ENCODE assay signal across 8 cellular contexts in genomic region chr16:30957456-30958163, GRCh38. TPM values are rescaled to one million over a fixed set of nuclear protein-coding genes. Genes with fewer than 3 reads are reported as not detected.
DNase-seq lines count a peak whose midpoint lies in the region; ATAC-seq and TF ChIP-seq lines count a peak whose summit lies in the region.

TSS of gene SETD1A (plus strand) at chr16:30957754. CDS start at chr16:30958732, 978 bp downstream.

- peak; percentile 80 for ATAC-seq in GM19324 (IDR thresholded peaks at IDR 0.05; ENCODE audit: low FRiP score, unreplicated experiment)
- ATAC-seq in HG03457 (IDR thresholded peaks at IDR 0.05; ENCODE audit: unreplicated experiment): peak; percentile 46

- peak within 1 kb of the TSS; percentile 83 for H3K4me3 ChIP-seq in BE2C (ENCODE audit: low read depth, low read length)

- no peaks in the 10 kb centered on the region for H3K27me3 ChIP-seq in BE2C

- peak within 1 kb of the TSS; percentile 92 for H3K4me3 Mint-ChIP-seq in chondrocyte (ENCODE audit: unreplicated experiment)

- peaks cover 6% of the 10 kb centered on the region for H3K4me1 ChIP-seq in BE2C

- peak within 1 kb of the TSS; percentile 99 for H3K27ac Mint-ChIP-seq in chondrocyte (ENCODE audit: unreplicated experiment)

- no peaks in the 10 kb centered on the region for H3K9me3 Mint-ChIP-seq in chondrocyte (ENCODE audit: low read depth)

- peaks cover 16% of the 10 kb centered on the region for H3K36me3 Mint-ChIP-seq in chondrocyte (ENCODE audit: low read depth)

- peaks cover 38% of the 10 kb centered on the region for H3K36me3 ChIP-seq in BE2C

- H3K9me3 ChIP-seq in BE2C: no peaks in the 10 kb centered on the region

- H3K27me3 Mint-ChIP-seq in chondrocyte (ENCODE audit: low read depth): no peaks in the 10 kb centered on the region

- TF ChIP-seq CTCF in BE2C (IDR thresholded peaks at IDR 0.05; ENCODE audit: low read depth, low read length) (no peak; the same call in 1 of the 2 replicates), chondrocyte (IDR thresholded peaks at IDR 0.05) (no peak)

- peaks cover 24% of the 10 kb centered on the region for H3K4me1 Mint-ChIP-seq in chondrocyte (ENCODE audit: low read depth)

- peak; percentile 97 for DNase-seq in BE2C
- DNase-seq in NCI-H524 (lab: John Stamatoyannopoulos, UW): peak; percentile 93 to 94
- DNase-seq in activated CD4-positive, alpha-beta T cell treated with anti-CD3 and anti-CD28 coated beads for 4 hours: peak; percentile 97 to 99
- peak; percentile 99 for DNase-seq in chondrocyte (ENCODE audit: low spot score)
- peak; percentile 94 for DNase-seq in kidney tubule cell (ENCODE audit: low spot score)
- peak; percentile 97 for DNase-seq in stimulated activated CD4-positive, alpha-beta T cell treated with anti-CD3 and anti-CD28 coated beads, Interleukin-15, amount 100 ng/mL, for 48 hours (ENCODE audit: low read depth in 2 of 2)

RNA-seq across cellular contexts. Expression of gene SETD1A, which starts in this region (rescaled TPM):
- 99.1 TPM for polyA plus RNA-seq in BE2C (2012; ENCODE audit: insufficient read depth, insufficient read length, low read depth)
- total RNA-seq in chondrocyte: 15.0 to 18.0 TPM (median 15.8 TPM) in 3 replicates

Comparison
In these comparisons a context has a peak if more than half of its experiments do, and no peak if none do; other contexts are left out.
1. Peak in every context shown above with its lines: DNase-seq, ATAC-seq and H3K4me3 ChIP-seq.